Comparison of ENCODE assay signal across 9 cellular contexts in the genomic region with DNA sequence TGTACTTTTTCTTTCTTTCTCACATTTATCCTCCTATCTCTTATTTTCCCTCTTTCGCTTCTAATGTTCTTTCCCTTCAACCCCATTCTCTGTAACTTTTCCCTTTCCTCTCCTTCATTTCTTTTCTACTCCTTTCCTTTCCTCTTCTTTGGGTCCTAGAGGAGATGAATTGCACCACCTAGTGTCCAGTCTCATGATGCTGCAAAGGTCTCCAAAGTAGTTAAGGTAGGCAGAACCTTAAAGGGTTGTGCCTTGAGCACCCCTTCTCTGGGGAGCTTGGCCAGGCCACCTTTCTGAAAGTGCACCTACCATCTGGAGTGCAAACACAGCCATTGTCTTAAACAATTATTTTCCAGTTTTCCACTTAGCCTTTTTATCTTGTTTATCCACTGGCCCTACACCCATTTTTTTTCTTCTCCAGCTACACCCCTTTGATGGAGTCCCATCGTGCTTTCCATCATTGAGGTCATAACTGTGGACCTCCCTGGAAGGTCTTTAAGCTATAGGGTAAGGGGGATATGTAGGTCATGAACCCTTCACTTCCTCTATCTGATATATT.
A peak's percentile ranks its signal among the peaks of the same experiment; 100 is the strongest.
DNase-seq lines count a peak whose midpoint lies in the region; ATAC-seq and TF ChIP-seq lines count a peak whose summit lies in the region.
"Had no signal": no experiment of that assay in that cellular context is flagged by ENCODE, and none has a peak within 500 bp of the region (broad histone marks: within the 10 kb centered on the region; RNA-seq: fewer than 3 reads in every experiment).

No MANE protein-coding gene starts in this region.

- H3K27ac Mint-ChIP-seq in GM23338 = no peak overlapping the region
- H3K27ac Mint-ChIP-seq: IgD-negative memory B cell had no signal

- H3K27ac ChIP-seq in GM23338 (ENCODE audit: low read depth) (no peak overlapping the region), colonic mucosa (no peak overlapping the region)

- H3K9me3 Mint-ChIP-seq in GM23338 = no peaks in the 10 kb centered on the region
- H3K9me3 Mint-ChIP-seq: IgD-negative memory B cell had no signal

- H3K9ac ChIP-seq in colonic mucosa (ENCODE audit: low read depth in 2 of 2, low read length in 2 of 2) = no peak overlapping the region

- no peak overlapping the region for H3K4me3 Mint-ChIP-seq in GM23338

- H3K9me2 ChIP-seq in GM23338 (ENCODE audit: insufficient read depth) = 0 out of 2 replicates have a peak, but pooled peaks cover 4% of the 10 kb centered on the region

- intact Hi-C loops in colonic mucosa (cut with DNase I) = loop anchor here (2.0 kb wide), 1 partner anchor 252 kb away; no protein-coding TSS in a partner anchor

- no peak overlapping the region for H3K4me3 ChIP-seq in GM23338
- no peak overlapping the region for H3K4me3 ChIP-seq in colonic mucosa

- H3K4me1 ChIP-seq in GM23338 (ENCODE audit: insufficient read depth) = no peaks in the 10 kb centered on the region
- H3K4me1 ChIP-seq in colonic mucosa = no peaks in the 10 kb centered on the region

- DNase-seq in COLO668 (lab: John Stamatoyannopoulos, UW; ENCODE audit: unreplicated experiment) (peak; percentile 45), GM23338 (ENCODE audit: low spot score) (peak; percentile 85), NCI-H82 (lab: John Stamatoyannopoulos, UW) (peak; percentile 73), colonic mucosa (peak; percentile 21), medulla oblongata (ENCODE audit: extremely low spot score) (peak; percentile 71), NCI-H2107 (lab: John Stamatoyannopoulos, UW) (no peak), mesenteric fat pad (ENCODE audit: low spot score) (no peak)

- no peaks in the 10 kb centered on the region for H3K9me3 ChIP-seq in colonic mucosa

- TF ChIP-seq CTCF in GM23338 (conservative IDR thresholded peaks at IDR 0.05; ENCODE audit: low read depth in 2 of 2) (peak; percentile 86 to 97), colonic mucosa (IDR thresholded peaks at IDR 0.05) (peak; percentile 46)

- no peak overlapping the region for H2AFZ ChIP-seq in GM23338

- H3K36me3 ChIP-seq in GM23338 (ENCODE audit: insufficient read depth) (no peaks in the 10 kb centered on the region), colonic mucosa (no peaks in the 10 kb centered on the region)

- no peaks in the 10 kb centered on the region for H3K36me3 Mint-ChIP-seq in GM23338 (ENCODE audit: low read depth)
- H3K36me3 Mint-ChIP-seq: IgD-negative memory B cell had no signal

- peaks cover 7% of the 10 kb centered on the region for H3K27me3 Mint-ChIP-seq in GM23338 (ENCODE audit: insufficient read depth, low read depth, poor library complexity)
- H3K27me3 Mint-ChIP-seq: IgD-negative memory B cell had no signal

- no peaks in the 10 kb centered on the region for H3K79me2 ChIP-seq in GM23338 (replicated peaks; ENCODE audit: insufficient read depth)

- ATAC-seq in GM23338 (peak; percentile 95), GM18498 (IDR thresholded peaks at IDR 0.05; ENCODE audit: unreplicated experiment) (no peak)

- H3K27me3 ChIP-seq in GM23338 (ENCODE audit: insufficient read depth) = no peaks in the 10 kb centered on the region
- H3K27me3 ChIP-seq in colonic mucosa = no peaks in the 10 kb centered on the region

- no peak overlapping the region for H3K4me2 ChIP-seq in GM23338

- H3K4me1 Mint-ChIP-seq in GM23338 = no peaks in the 10 kb centered on the region

- H4K20me1 ChIP-seq in GM23338 (replicated peaks; ENCODE audit: insufficient read depth) = no peaks in the 10 kb centered on the region

- no peaks in the 10 kb centered on the region for H3F3A ChIP-seq in GM23338 (replicated peaks; ENCODE audit: low read depth)

TF ChIP-seq in GM23338, 12 proteins besides CTCF, POLR2A, EP300 and RAD21:
- peak; percentile 66; the same call in 1 of the 2 replicates for TF ChIP-seq ZNF114 (CRISPR knock-in tag; IDR thresholded peaks at IDR 0.05)
- TF ChIP-seq ZNF331 (CRISPR knock-in tag; IDR thresholded peaks at IDR 0.05; ENCODE audit: low read depth) = no peak
- TF ChIP-seq, protein P1, sequence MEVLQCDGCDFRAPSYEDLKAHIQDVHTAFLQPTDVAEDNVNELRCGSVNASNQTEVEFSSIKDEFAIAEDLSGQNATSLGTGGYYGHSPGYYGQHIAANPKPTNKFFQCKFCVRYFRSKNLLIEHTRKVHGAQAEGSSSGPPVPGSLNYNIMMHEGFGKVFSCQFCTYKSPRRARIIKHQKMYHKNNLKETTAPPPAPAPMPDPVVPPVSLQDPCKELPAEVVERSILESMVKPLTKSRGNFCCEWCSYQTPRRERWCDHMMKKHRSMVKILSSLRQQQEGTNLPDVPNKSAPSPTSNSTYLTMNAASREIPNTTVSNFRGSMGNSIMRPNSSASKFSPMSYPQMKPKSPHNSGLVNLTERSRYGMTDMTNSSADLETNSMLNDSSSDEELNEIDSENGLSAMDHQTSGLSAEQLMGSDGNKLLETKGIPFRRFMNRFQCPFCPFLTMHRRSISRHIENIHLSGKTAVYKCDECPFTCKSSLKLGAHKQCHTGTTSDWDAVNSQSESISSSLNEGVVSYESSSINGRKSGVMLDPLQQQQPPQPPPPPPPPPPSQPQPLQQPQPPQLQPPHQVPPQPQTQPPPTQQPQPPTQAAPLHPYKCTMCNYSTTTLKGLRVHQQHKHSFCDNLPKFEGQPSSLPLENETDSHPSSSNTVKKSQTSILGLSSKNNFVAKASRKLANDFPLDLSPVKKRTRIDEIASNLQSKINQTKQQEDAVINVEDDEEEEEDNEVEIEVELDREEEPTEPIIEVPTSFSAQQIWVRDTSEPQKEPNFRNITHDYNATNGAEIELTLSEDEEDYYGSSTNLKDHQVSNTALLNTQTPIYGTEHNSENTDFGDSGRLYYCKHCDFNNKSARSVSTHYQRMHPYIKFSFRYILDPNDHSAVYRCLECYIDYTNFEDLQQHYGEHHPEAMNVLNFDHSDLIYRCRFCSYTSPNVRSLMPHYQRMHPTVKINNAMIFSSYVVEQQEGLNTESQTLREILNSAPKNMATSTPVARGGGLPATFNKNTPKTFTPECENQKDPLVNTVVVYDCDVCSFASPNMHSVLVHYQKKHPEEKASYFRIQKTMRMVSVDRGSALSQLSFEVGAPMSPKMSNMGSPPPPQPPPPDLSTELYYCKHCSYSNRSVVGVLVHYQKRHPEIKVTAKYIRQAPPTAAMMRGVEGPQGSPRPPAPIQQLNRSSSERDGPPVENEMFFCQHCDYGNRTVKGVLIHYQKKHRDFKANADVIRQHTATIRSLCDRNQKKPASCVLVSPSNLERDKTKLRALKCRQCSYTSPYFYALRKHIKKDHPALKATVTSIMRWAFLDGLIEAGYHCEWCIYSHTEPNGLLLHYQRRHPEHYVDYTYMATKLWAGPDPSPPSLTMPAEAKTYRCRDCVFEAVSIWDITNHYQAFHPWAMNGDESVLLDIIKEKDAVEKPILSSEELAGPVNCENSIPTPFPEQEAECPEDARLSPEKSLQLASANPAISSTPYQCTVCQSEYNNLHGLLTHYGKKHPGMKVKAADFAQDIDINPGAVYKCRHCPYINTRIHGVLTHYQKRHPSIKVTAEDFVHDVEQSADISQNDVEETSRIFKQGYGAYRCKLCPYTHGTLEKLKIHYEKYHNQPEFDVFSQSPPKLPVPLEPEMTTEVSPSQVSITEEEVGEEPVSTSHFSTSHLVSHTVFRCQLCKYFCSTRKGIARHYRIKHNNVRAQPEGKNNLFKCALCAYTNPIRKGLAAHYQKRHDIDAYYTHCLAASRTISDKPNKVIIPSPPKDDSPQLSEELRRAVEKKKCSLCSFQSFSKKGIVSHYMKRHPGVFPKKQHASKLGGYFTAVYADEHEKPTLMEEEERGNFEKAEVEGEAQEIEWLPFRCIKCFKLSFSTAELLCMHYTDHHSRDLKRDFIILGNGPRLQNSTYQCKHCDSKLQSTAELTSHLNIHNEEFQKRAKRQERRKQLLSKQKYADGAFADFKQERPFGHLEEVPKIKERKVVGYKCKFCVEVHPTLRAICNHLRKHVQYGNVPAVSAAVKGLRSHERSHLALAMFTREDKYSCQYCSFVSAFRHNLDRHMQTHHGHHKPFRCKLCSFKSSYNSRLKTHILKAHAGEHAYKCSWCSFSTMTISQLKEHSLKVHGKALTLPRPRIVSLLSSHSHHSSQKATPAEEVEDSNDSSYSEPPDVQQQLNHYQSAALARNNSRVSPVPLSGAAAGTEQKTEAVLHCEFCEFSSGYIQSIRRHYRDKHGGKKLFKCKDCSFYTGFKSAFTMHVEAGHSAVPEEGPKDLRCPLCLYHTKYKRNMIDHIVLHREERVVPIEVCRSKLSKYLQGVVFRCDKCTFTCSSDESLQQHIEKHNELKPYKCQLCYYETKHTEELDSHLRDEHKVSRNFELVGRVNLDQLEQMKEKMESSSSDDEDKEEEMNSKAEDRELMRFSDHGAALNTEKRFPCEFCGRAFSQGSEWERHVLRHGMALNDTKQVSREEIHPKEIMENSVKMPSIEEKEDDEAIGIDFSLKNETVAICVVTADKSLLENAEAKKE (CRISPR knock-in tag; IDR thresholded peaks at IDR 0.05) = 0 out of 2 replicates have a peak, but pooled peaks have one; percentile 22

Comparison
In these comparisons a context has a peak if more than half of its experiments do, and no peak if none do; other contexts are left out.
1. DNase-seq: peak in COLO668 (single experiment), GM23338 (single experiment), NCI-H82 (single experiment), colonic mucosa (single experiment) and medulla oblongata (single experiment); none in NCI-H2107 (single experiment) and mesenteric fat pad (single experiment).